Comparison of ENCODE assay signal across 7 cellular contexts in genomic region chr11:24855951-24856350, GRCh38.
"Had no signal": no experiment of that assay in that cellular context is flagged by ENCODE, and none has a peak within 500 bp of the region (broad histone marks: within the 10 kb centered on the region; RNA-seq: fewer than 3 reads in every experiment).

No MANE protein-coding gene starts in this region.

- H3K36me3 Mint-ChIP-seq: IgD-negative memory B cell had no signal

- ATAC-seq: GM23338 had no signal

- H3K4me1 Mint-ChIP-seq: GM23338, H9, IgD-negative memory B cell had no signal

- H3K4me3 Mint-ChIP-seq: GM23338, H9, IgD-negative memory B cell had no signal

- H3K27me3 Mint-ChIP-seq: IgD-negative memory B cell had no signal

- FAIRE-seq: H1, HTR-8/SVneo had no signal

- DNase-seq: H9, HCEC 1CT, KBM-7 had no signal

- H3K4me3 ChIP-seq: GM23338 had no signal

- H3K27ac Mint-ChIP-seq: GM23338, H9, IgD-negative memory B cell had no signal
